In genomic region chr2:231919341-231920035, GRCh38 we compare ENCODE assay signal across 24 cellular contexts. TPM values are rescaled to one million over a fixed set of nuclear protein-coding genes. Genes with fewer than 3 reads are reported as not detected.
DNase-seq lines count a peak whose midpoint lies in the region; ATAC-seq, FAIRE-seq and TF ChIP-seq lines count a peak whose summit lies in the region.
"Had no signal": no experiment of that assay in that cellular context is flagged by ENCODE, and none has a peak within 500 bp of the region (broad histone marks: within the 10 kb centered on the region; RNA-seq: fewer than 3 reads in every experiment).

No MANE protein-coding gene starts in this region.

- H3K9me3 Mint-ChIP-seq in activated naive CD8-positive, alpha-beta T cell treated with anti-CD3 and anti-CD28 coated beads, Interleukin-2, amount 50 U/mL, for 24 hours, result no peaks in the 10 kb centered on the region
- H3K9me3 Mint-ChIP-seq in activated naive CD8-positive, alpha-beta T cell treated with anti-CD3 and anti-CD28 coated beads for 36 hours, result no peaks in the 10 kb centered on the region
- H3K9me3 Mint-ChIP-seq: GM23338 had no signal

- H3K27ac ChIP-seq in RWPE2 (ENCODE audit: poor library complexity, severe bottlenecking) (no peak overlapping the region), HepG2 (ENCODE audit: extremely low read length, insufficient read depth, low read length) (no peak overlapping the region), spleen (no peak overlapping the region)
- H3K27ac ChIP-seq: KMS-11, RWPE1 had no signal

- no peaks in the 10 kb centered on the region for H3K36me3 Mint-ChIP-seq in activated naive CD8-positive, alpha-beta T cell treated with anti-CD3 and anti-CD28 coated beads, Interleukin-2, amount 50 U/mL, for 24 hours (ENCODE audit: low read depth)
- H3K36me3 Mint-ChIP-seq in activated naive CD8-positive, alpha-beta T cell treated with anti-CD3 and anti-CD28 coated beads for 36 hours, result no peaks in the 10 kb centered on the region
- peaks cover 6% of the 10 kb centered on the region for H3K36me3 Mint-ChIP-seq in T-helper 17 cell (ENCODE audit: low read depth)
- H3K36me3 Mint-ChIP-seq: CD14-positive monocyte had no signal

- peak; percentile 18 for ATAC-seq in activated naive CD8-positive, alpha-beta T cell treated with anti-CD3 and anti-CD28 coated beads, Interleukin-2, amount 50 U/mL, for 24 hours
- ATAC-seq in RWPE2 (ENCODE audit: low read depth) (no peak), HepG2 (no peak; the same call in 2 of the 3 replicates), T-helper 17 cell (no peak)
- ATAC-seq: GM23338 had no signal

- no peak overlapping the region for H3K4me3 Mint-ChIP-seq in activated naive CD8-positive, alpha-beta T cell treated with anti-CD3 and anti-CD28 coated beads, Interleukin-2, amount 50 U/mL, for 24 hours
- H3K4me3 Mint-ChIP-seq in activated naive CD8-positive, alpha-beta T cell treated with anti-CD3 and anti-CD28 coated beads for 36 hours, result no peak overlapping the region
- no peak overlapping the region for H3K4me3 Mint-ChIP-seq in T-helper 17 cell
- H3K4me3 Mint-ChIP-seq: CD14-positive monocyte, GM23338 had no signal

- H3K27me3 ChIP-seq in RWPE2 (ENCODE audit: insufficient read depth, poor library complexity, severe bottlenecking) (peaks cover 26% of the 10 kb centered on the region), HepG2 (ENCODE audit: control insufficient read depth in 1 of 2, insufficient read depth in 2 of 2, low read length in 2 of 2) (peaks cover 8 to 89% of the 10 kb centered on the region in 2 experiments; a peak in 4 of 5 replicates), spleen (replicated peaks in 1 of 7) (peaks cover 0 to 50% (median 10%) of the 10 kb centered on the region in 7 donors)

- no TSS peak for BruUV-seq in HepG2 (replicated peaks; lab: Mats Ljungman, UMichigan)

- no peaks in the 10 kb centered on the region for H3K36me3 ChIP-seq in RWPE2 (ENCODE audit: low read depth)
- H3K36me3 ChIP-seq in HepG2 (replicated peaks in 1 of 2; ENCODE audit: control insufficient read depth in 1 of 2, insufficient read depth in 2 of 2, low read length in 2 of 2), result no peaks in the 10 kb centered on the region
- no peaks in the 10 kb centered on the region for H3K36me3 ChIP-seq in spleen

- H3K79me2 ChIP-seq in HepG2 (ENCODE audit: insufficient read depth, low read length), result no peaks in the 10 kb centered on the region

- no peak overlapping the region for H3K4me2 ChIP-seq in HepG2 (ENCODE audit: low read depth, low read length)
- H3K4me2 ChIP-seq: GM23338, KMS-11 had no signal

- peaks cover 14% of the 10 kb centered on the region for H3K27me3 Mint-ChIP-seq in activated naive CD8-positive, alpha-beta T cell treated with anti-CD3 and anti-CD28 coated beads, Interleukin-2, amount 50 U/mL, for 24 hours
- H3K27me3 Mint-ChIP-seq in activated naive CD8-positive, alpha-beta T cell treated with anti-CD3 and anti-CD28 coated beads for 36 hours, result peaks cover 17% of the 10 kb centered on the region
- H3K27me3 Mint-ChIP-seq in T-helper 17 cell, result peaks cover 47% of the 10 kb centered on the region

- TF ChIP-seq POLR2A in HepG2 (IDR thresholded peaks at IDR 0.05; ENCODE audit: insufficient read depth in 1 of 2, low read depth in 2 of 2, low read length in 2 of 2) (no peak), spleen (IDR thresholded peaks at IDR 0.05) (no peak)

- no peak overlapping the region for H3K9ac ChIP-seq in HepG2 (ENCODE audit: insufficient read depth, low read depth, low read length)
- H3K9ac ChIP-seq: KMS-11 had no signal

- intact Hi-C loops in HepG2 (cut with micrococcal nuclease; ENCODE audit: unreplicated experiment) (no loop called here), spleen (cut with DNase I; ENCODE audit: low total_unique reads) (no loop called here)

- H3K4me1 ChIP-seq in RWPE2 (ENCODE audit: insufficient read depth, poor library complexity, severe bottlenecking) (no peaks in the 10 kb centered on the region), HepG2 (ENCODE audit: insufficient read depth, low read length) (peaks cover 19% of the 10 kb centered on the region), spleen (no peaks in the 10 kb centered on the region)

- no peak overlapping the region for H2AFZ ChIP-seq in HepG2 (ENCODE audit: low read length)
- H2AFZ ChIP-seq: GM23338 had no signal

- no peak for FAIRE-seq in HepG2 (lab: Jason Lieb, UNC)
- FAIRE-seq: D721Med, HTR-8/SVneo had no signal

- H3K27ac Mint-ChIP-seq in activated naive CD8-positive, alpha-beta T cell treated with anti-CD3 and anti-CD28 coated beads, Interleukin-2, amount 50 U/mL, for 24 hours, result no peak overlapping the region
- H3K27ac Mint-ChIP-seq in activated naive CD8-positive, alpha-beta T cell treated with anti-CD3 and anti-CD28 coated beads for 36 hours, result no peak overlapping the region
- H3K27ac Mint-ChIP-seq in T-helper 17 cell, result no peak overlapping the region
- H3K27ac Mint-ChIP-seq: CD14-positive monocyte, GM23338 had no signal

- DNase-seq in activated naive CD8-positive, alpha-beta T cell treated with anti-CD3 and anti-CD28 coated beads, Interleukin-2, amount 50 U/mL, for 24 hours, result no peak
- DNase-seq in activated naive CD8-positive, alpha-beta T cell treated with anti-CD3 and anti-CD28 coated beads for 36 hours, result no peak
- DNase-seq in RWPE2 (ENCODE audit: low spot score) (peak; percentile 41), HepG2 (ENCODE audit: low spot score) (no peak), spleen (peak; percentile 65), SK-N-DZ (ENCODE audit: low spot score) (no peak), T-helper 17 cell (no peak)
- no peak for DNase-seq in stimulated activated CD4-positive, alpha-beta T cell treated with anti-CD3 and anti-CD28 coated beads, Interleukin-1b, Interleukin-23, amount 100 ng/mL, for 48 hours
- DNase-seq: DMS53, GDM1, HCEC 1CT, IMR-90, NCI-H1092 treated with DMSO at 0.1 percent for 48 hours, NCI-H1436 treated with DMSO at 0.1 percent for 48 hours, NCI-H2029, NCI-H2227 treated with DMSO at 0.1 percent for 48 hours, NCI-H510A, NCI-H748 treated with DMSO at 0.1 percent for 48 hours had no signal

- TF ChIP-seq EP300 in HepG2 (IDR thresholded peaks at IDR 0.05; ENCODE audit: low read depth in 2 of 2, low read length in 2 of 2) (no peak), HepG2 (CRISPR knock-in tag; IDR thresholded peaks at IDR 0.05; ENCODE audit: borderline replicate concordance) (no peak)

- no peaks in the 10 kb centered on the region for H3K9me3 ChIP-seq in RWPE2 (ENCODE audit: severe bottlenecking)
- H3K9me3 ChIP-seq in HepG2 (ENCODE audit: low read length), result no peaks in the 10 kb centered on the region
- H3K9me3 ChIP-seq in spleen, result no peaks in the 10 kb centered on the region
- no peaks in the 10 kb centered on the region for H3K9me3 ChIP-seq in T-helper 17 cell (ENCODE audit: control insufficient read depth, low read length, poor library complexity, severe bottlenecking)

- CTCF ChIA-PET in HepG2 (lab: Yijun Ruan, JAX; ENCODE audit: low intra/inter-chr PET ratio, low total read pairs), result no interaction called here

- TF ChIP-seq RAD21 in HepG2 (CRISPR knock-in tag; IDR thresholded peaks at IDR 0.05), result no peak

- H4K20me1 ChIP-seq in HepG2 (ENCODE audit: insufficient read depth, low read length), result no peaks in the 10 kb centered on the region

- in situ Hi-C loops in HepG2 (cut with HindIII; ENCODE audit: extremely low pct_ligation_motif_present, low pct_unique_long_range_greater_than_20kb), result loop anchor here (10.0 kb wide), 1 partner anchor 225 kb away; no protein-coding TSS in a partner anchor

- no peaks in the 10 kb centered on the region for H3K4me1 Mint-ChIP-seq in activated naive CD8-positive, alpha-beta T cell treated with anti-CD3 and anti-CD28 coated beads, Interleukin-2, amount 50 U/mL, for 24 hours
- H3K4me1 Mint-ChIP-seq in activated naive CD8-positive, alpha-beta T cell treated with anti-CD3 and anti-CD28 coated beads for 36 hours, result no peaks in the 10 kb centered on the region
- H3K4me1 Mint-ChIP-seq in T-helper 17 cell, result peaks cover 3% of the 10 kb centered on the region
- H3K4me1 Mint-ChIP-seq: CD14-positive monocyte had no signal

- POLR2A ChIA-PET in HepG2 (lab: Yijun Ruan, JAX), result no interaction called here

- H3K4me3 ChIP-seq in RWPE2 (ENCODE audit: severe bottlenecking), result no peak overlapping the region
- no peak overlapping the region for H3K4me3 ChIP-seq in HepG2 (replicated peaks in 1 of 3; ENCODE audit: insufficient read depth in 1 of 3, low read depth in 2 of 3, low read length in 3 of 3)
- no peak overlapping the region for H3K4me3 ChIP-seq in spleen
- H3K4me3 ChIP-seq: GM23338 had no signal

- WGBS in HepG2 (ENCODE audit: low lambda C conversion rate), result 34% methylated on average over 14 of the region's 15 CpGs
- 82 to 91% (median 88%) methylated on average over 10 to 15 of the region's 15 CpGs for WGBS in spleen, 5 donors

- no peak for TF ChIP-seq CTCF in RWPE2 (IDR thresholded peaks at IDR 0.05; ENCODE audit: poor library complexity, severe bottlenecking)
- TF ChIP-seq CTCF in HepG2 (CRISPR knock-in tag; IDR thresholded peaks at IDR 0.05), result no peak
- no peak for TF ChIP-seq CTCF in spleen (IDR thresholded peaks at IDR 0.05 in 8 of 11, conservative IDR thresholded peaks at IDR 0.05 in 3 of 11)

RNA-seq across cellular contexts. Expression of gene NPPC, which starts 6.7 kb away (rescaled TPM):
- total RNA-seq in activated naive CD8-positive, alpha-beta T cell treated with anti-CD3 and anti-CD28 coated beads for 36 hours, result 1 to 10 TPM in 1 of 2 experiments, under 1 TPM in 1; 0.48 to 1.1 TPM
- total RNA-seq in HepG2 (2016; rRNA removed; fragmentation: Illumina TruSeq; extraction: Trizol) (0.11 TPM in 1 of 2 replicates, not detected in the other), spleen (under 1 TPM in 1 of 7 donors, not detected in 6; 0.93 TPM), T-helper 17 cell (not detected)
- not detected in 2 replicates for total RNA-seq in HepG2 (2016; cell fraction: cytosol; rRNA removed; fragmentation: Illumina TruSeq; extraction: Trizol; ENCODE audit: low read depth)
- total RNA-seq in HepG2 (2016; cell fraction: insoluble cytoplasmic fraction; rRNA removed; fragmentation: Illumina TruSeq; extraction: Trizol), result 0.15 TPM in 1 of 2 replicates, not detected in the other
- not detected in 2 replicates for total RNA-seq in HepG2 (2016; cell fraction: membrane; rRNA removed; fragmentation: Illumina TruSeq; extraction: Trizol)
- not detected in 2 replicates for total RNA-seq in HepG2 (2016; cell fraction: nucleus; rRNA removed; fragmentation: Illumina TruSeq; extraction: Trizol)
- polyA plus RNA-seq in HepG2 (2011; rRNA removed) (not detected in 2 replicates), spleen (1 to 10 TPM in 1 of 3 donors, under 1 TPM in 2; 0.10 to 2.2 (median 0.76) TPM)
- polyA plus RNA-seq in HepG2 (2011; cell fraction: cytosol; rRNA removed), result 0.17 TPM in 1 of 2 replicates, not detected in the other
- polyA plus RNA-seq in HepG2 (2011; cell fraction: nucleus; rRNA removed), result not detected in 2 replicates
- polyA plus RNA-seq in HepG2 (2012), result 0.17 TPM in 1 of 2 replicates, not detected in the other
- not detected in 2 replicates for polyA plus RNA-seq in HepG2 (2016; cell fraction: cytosol; fragmentation: Illumina TruSeq; extraction: Trizol; ENCODE audit: low read depth)
- polyA plus RNA-seq in HepG2 (2016; cell fraction: insoluble cytoplasmic fraction; fragmentation: Illumina TruSeq; extraction: Trizol; ENCODE audit: low read depth), result not detected in 2 replicates
- polyA plus RNA-seq in HepG2 (2016; cell fraction: membrane; fragmentation: Illumina TruSeq; extraction: Trizol; ENCODE audit: low read depth), result not detected in 2 replicates
- polyA plus RNA-seq in HepG2 (2016; cell fraction: nucleus; fragmentation: Illumina TruSeq; extraction: Trizol; ENCODE audit: insufficient read depth, low read depth), result not detected in 2 replicates
- polyA minus RNA-seq in HepG2 (2011; rRNA and poly(A)+ RNA removed; ENCODE audit: low replicate concordance), result 0.14 TPM in 1 of 2 replicates, not detected in the other
- not detected in 2 replicates for polyA minus RNA-seq in HepG2 (2011; cell fraction: cytosol; rRNA and poly(A)+ RNA removed)
- not detected in 2 replicates for polyA minus RNA-seq in HepG2 (2011; cell fraction: nucleus; rRNA and poly(A)+ RNA removed)
- polyA plus RNA-seq in SK-N-DZ (2014; cell fraction: cytosol; rRNA removed), result 0.80 and 2.4 TPM in 2 replicates
- 3.3 and 3.8 TPM in 2 replicates for polyA plus RNA-seq in SK-N-DZ (2014; cell fraction: nucleus; rRNA removed)
- polyA plus RNA-seq: CD14-positive monocyte had no signal

RNA-seq across cellular contexts. Expression of gene DIS3L2, which starts 42.0 kb away (rescaled TPM):
- total RNA-seq in activated naive CD8-positive, alpha-beta T cell treated with anti-CD3 and anti-CD28 coated beads for 36 hours, result 10 to 100 TPM; 25.7 to 30.9 TPM
- 20.3 and 23.9 TPM in 2 replicates for total RNA-seq in HepG2 (2016; rRNA removed; fragmentation: Illumina TruSeq; extraction: Trizol)
- 27.2 and 32.6 TPM in 2 replicates for total RNA-seq in HepG2 (2016; cell fraction: cytosol; rRNA removed; fragmentation: Illumina TruSeq; extraction: Trizol; ENCODE audit: low read depth)
- 16.0 and 21.5 TPM in 2 replicates for total RNA-seq in HepG2 (2016; cell fraction: insoluble cytoplasmic fraction; rRNA removed; fragmentation: Illumina TruSeq; extraction: Trizol)
- total RNA-seq in HepG2 (2016; cell fraction: membrane; rRNA removed; fragmentation: Illumina TruSeq; extraction: Trizol), result 10.1 and 13.9 TPM in 2 replicates
- 38.8 and 40.6 TPM in 2 replicates for total RNA-seq in HepG2 (2016; cell fraction: nucleus; rRNA removed; fragmentation: Illumina TruSeq; extraction: Trizol)
- 7.0 and 9.6 TPM in 2 replicates for polyA plus RNA-seq in HepG2 (2011; rRNA removed)
- 5.5 and 7.5 TPM in 2 replicates for polyA plus RNA-seq in HepG2 (2011; cell fraction: cytosol; rRNA removed)
- polyA plus RNA-seq in HepG2 (2011; cell fraction: nucleus; rRNA removed), result 45.1 and 57.6 TPM in 2 replicates
- 10.7 and 11.8 TPM in 2 replicates for polyA plus RNA-seq in HepG2 (2012)
- 3.1 and 3.3 TPM in 2 replicates for polyA plus RNA-seq in HepG2 (2016; cell fraction: cytosol; fragmentation: Illumina TruSeq; extraction: Trizol; ENCODE audit: low read depth)
- 14.0 and 14.3 TPM in 2 replicates for polyA plus RNA-seq in HepG2 (2016; cell fraction: insoluble cytoplasmic fraction; fragmentation: Illumina TruSeq; extraction: Trizol; ENCODE audit: low read depth)
- polyA plus RNA-seq in HepG2 (2016; cell fraction: membrane; fragmentation: Illumina TruSeq; extraction: Trizol; ENCODE audit: low read depth), result 4.9 and 5.5 TPM in 2 replicates
- polyA plus RNA-seq in HepG2 (2016; cell fraction: nucleus; fragmentation: Illumina TruSeq; extraction: Trizol; ENCODE audit: insufficient read depth, low read depth), result 35.3 and 36.0 TPM in 2 replicates
- 12.0 and 17.6 TPM in 2 replicates for polyA minus RNA-seq in HepG2 (2011; rRNA and poly(A)+ RNA removed; ENCODE audit: low replicate concordance)
- 5.4 and 5.9 TPM in 2 replicates for polyA minus RNA-seq in HepG2 (2011; cell fraction: cytosol; rRNA and poly(A)+ RNA removed)
- polyA minus RNA-seq in HepG2 (2011; cell fraction: nucleus; rRNA and poly(A)+ RNA removed), result 53.8 and 56.6 TPM in 2 replicates
- 10 to 100 TPM; 30.7 to 59.8 (median 40.3) TPM for total RNA-seq in spleen
- polyA plus RNA-seq in spleen, result 10 to 100 TPM in 2 of 3 donors, 1 to 10 TPM in 1; 9.1 to 15.6 (median 11.7) TPM
- 14.8 and 16.8 TPM in 2 replicates for polyA plus RNA-seq in SK-N-DZ (2014; cell fraction: cytosol; rRNA removed)
- polyA plus RNA-seq in SK-N-DZ (2014; cell fraction: nucleus; rRNA removed), result 25.9 and 35.6 TPM in 2 replicates
- 10 to 100 TPM; 55.5 to 67.2 TPM for total RNA-seq in T-helper 17 cell

Comparison
In these comparisons a context has a peak if more than half of its experiments do, and no peak if none do; other contexts are left out.
1. DNase-seq: peak in RWPE2 (single experiment) and spleen (single experiment); none in activated naive CD8-positive, alpha-beta T cell treated with anti-CD3 and anti-CD28 coated beads, Interleukin-2, amount 50 U/mL, for 24 hours (single experiment), activated naive CD8-positive, alpha-beta T cell treated with anti-CD3 and anti-CD28 coated beads for 36 hours (single experiment), HepG2 (single experiment), SK-N-DZ (single experiment), stimulated activated CD4-positive, alpha-beta T cell treated with anti-CD3 and anti-CD28 coated beads, Interleukin-1b, Interleukin-23, amount 100 ng/mL, for 48 hours (single experiment) and T-helper 17 cell (0 of 3).